Comparison of ENCODE assay signal across 15 cellular contexts in genomic region chr3:179098388-179099077, GRCh38. TPM values are rescaled to one million over a fixed set of nuclear protein-coding genes. Genes with fewer than 3 reads are reported as not detected.
DNase-seq lines count a peak whose midpoint lies in the region; ATAC-seq and TF ChIP-seq lines count a peak whose summit lies in the region.
"Had no signal": no experiment of that assay in that cellular context is flagged by ENCODE, and none has a peak within 500 bp of the region (broad histone marks: within the 10 kb centered on the region; RNA-seq: fewer than 3 reads in every experiment).

No MANE protein-coding gene starts in this region.

- no peaks in the 10 kb centered on the region for H3K36me3 ChIP-seq in endodermal cell (ENCODE audit: control insufficient read depth, insufficient read depth, low read length)
- no peaks in the 10 kb centered on the region for H3K36me3 ChIP-seq in CD8-positive, alpha-beta memory T cell (ENCODE audit: insufficient read depth, low read length)
- H3K36me3 ChIP-seq: thyroid gland had no signal

- no peak for ATAC-seq in GM21447 (IDR thresholded peaks at IDR 0.05; ENCODE audit: unreplicated experiment)
- no peak for ATAC-seq in left cardiac atrium

- no peak overlapping the region for H3K4me3 Mint-ChIP-seq in endodermal cell
- H3K4me3 Mint-ChIP-seq in activated naive CD4-positive, alpha-beta T cell treated with anti-CD3 and anti-CD28 coated beads for 36 hours = no peak overlapping the region
- H3K4me3 Mint-ChIP-seq in CD8-positive, alpha-beta memory T cell = no peak overlapping the region
- H3K4me3 Mint-ChIP-seq: activated B cell treated with CpG ODN at 0.5 μM for 24 hours, H9 had no signal

- POLR2A ChIA-PET in CD8-positive, alpha-beta memory T cell (lab: Charles Lee) = no interaction called here

- no peaks in the 10 kb centered on the region for H3K27me3 ChIP-seq in endodermal cell (ENCODE audit: control insufficient read depth, insufficient read depth, low read length, poor library complexity, severe bottlenecking)
- H3K27me3 ChIP-seq in CD8-positive, alpha-beta memory T cell (ENCODE audit: insufficient read depth, low read length, poor library complexity, severe bottlenecking) = no peaks in the 10 kb centered on the region
- H3K27me3 ChIP-seq: thyroid gland had no signal

- H3K9ac ChIP-seq in endodermal cell (ENCODE audit: extremely low read depth, low read length, poor library complexity, severe bottlenecking) = no peak overlapping the region

- no peak overlapping the region for H3K4me3 ChIP-seq in endodermal cell (ENCODE audit: low read length)
- no peak overlapping the region for H3K4me3 ChIP-seq in retinal pigment epithelial cell (ENCODE audit: low read length)
- no peak overlapping the region for H3K4me3 ChIP-seq in CD8-positive, alpha-beta memory T cell (ENCODE audit: low read length)
- H3K4me3 ChIP-seq: thyroid gland had no signal

- H3K4me1 ChIP-seq in endodermal cell (ENCODE audit: control insufficient read depth, insufficient read depth, low read length) = no peaks in the 10 kb centered on the region
- H3K4me1 ChIP-seq in CD8-positive, alpha-beta memory T cell (ENCODE audit: insufficient read depth, low read length) = no peaks in the 10 kb centered on the region
- H3K4me1 ChIP-seq: thyroid gland had no signal

- 42 to 88% methylated on average over 2 to 7 of the region's 7 CpGs for WGBS in endodermal cell (ENCODE audit: insufficient coverage in 1 of 2, insufficient read length in 1 of 2), 2 experiments

- CTCF ChIA-PET in activated naive CD4-positive, alpha-beta T cell treated with anti-CD3 and anti-CD28 coated beads for 36 hours (lab: Charles Lee) = no interaction called here
- CTCF ChIA-PET in CD8-positive, alpha-beta memory T cell (lab: Charles Lee) = interaction anchor here (0.7 kb wide), 1 partner anchor 83 kb away, joined by 3 read pairs; no protein-coding TSS in a partner anchor

- no peak overlapping the region for H3K27ac Mint-ChIP-seq in endodermal cell
- no peak overlapping the region for H3K27ac Mint-ChIP-seq in activated naive CD4-positive, alpha-beta T cell treated with anti-CD3 and anti-CD28 coated beads for 36 hours
- H3K27ac Mint-ChIP-seq in CD8-positive, alpha-beta memory T cell = no peak overlapping the region
- H3K27ac Mint-ChIP-seq: activated B cell treated with CpG ODN at 0.5 μM for 24 hours, H9 had no signal

- intact Hi-C loops in activated naive CD4-positive, alpha-beta T cell treated with anti-CD3 and anti-CD28 coated beads for 36 hours (cut with micrococcal nuclease) = no loop called here
- intact Hi-C loops in left cardiac atrium (cut with DNase I) = no loop called here

- TF ChIP-seq CTCF in endodermal cell (conservative IDR thresholded peaks at IDR 0.05) (peak; percentile 12), retinal pigment epithelial cell (conservative IDR thresholded peaks at IDR 0.05; ENCODE audit: low read depth, low read length) (peak; percentile 20)

- no peaks in the 10 kb centered on the region for H3K9me3 ChIP-seq in endodermal cell (ENCODE audit: control insufficient read depth, low read length)
- H3K9me3 ChIP-seq in CD8-positive, alpha-beta memory T cell (ENCODE audit: low read length) = no peaks in the 10 kb centered on the region
- H3K9me3 ChIP-seq: thyroid gland had no signal

- DNase-seq in ELR (ENCODE audit: low read depth) (peak; percentile 85), OCI-M1 (lab: John Stamatoyannopoulos, UW) (peak; percentile 57), endodermal cell (no peak), retinal pigment epithelial cell (ENCODE audit: low read depth) (no peak), left cardiac atrium (no peak)
- no peak for DNase-seq in activated naive CD4-positive, alpha-beta T cell treated with anti-CD3 and anti-CD28 coated beads for 36 hours
- DNase-seq in CD8-positive, alpha-beta memory T cell = no peak
- DNase-seq: activated B cell treated with CpG ODN at 0.5 μM for 24 hours; DMS79 treated with DMSO at 0.1 percent for 48 hours; dorsolateral prefrontal cortex; H9; NCI-H1105 treated with DMSO at 0.1 percent for 48 hours; stimulated activated CD4-positive, alpha-beta T cell treated with anti-CD3 and anti-CD28 coated beads, Interleukin-4, amount 100 ng/mL, for 1 hour; thyroid gland had no signal

- H3K4me1 Mint-ChIP-seq in endodermal cell = no peaks in the 10 kb centered on the region
- no peaks in the 10 kb centered on the region for H3K4me1 Mint-ChIP-seq in activated naive CD4-positive, alpha-beta T cell treated with anti-CD3 and anti-CD28 coated beads for 36 hours (ENCODE audit: low read depth)
- H3K4me1 Mint-ChIP-seq in CD8-positive, alpha-beta memory T cell = no peaks in the 10 kb centered on the region
- H3K4me1 Mint-ChIP-seq: activated B cell treated with CpG ODN at 0.5 μM for 24 hours, H9 had no signal

- no peaks in the 10 kb centered on the region for H3K36me3 Mint-ChIP-seq in endodermal cell (ENCODE audit: low read depth)
- H3K36me3 Mint-ChIP-seq in activated naive CD4-positive, alpha-beta T cell treated with anti-CD3 and anti-CD28 coated beads for 36 hours (ENCODE audit: low read depth) = no peaks in the 10 kb centered on the region
- no peaks in the 10 kb centered on the region for H3K36me3 Mint-ChIP-seq in CD8-positive, alpha-beta memory T cell

- no peaks in the 10 kb centered on the region for H3K27me3 Mint-ChIP-seq in endodermal cell (ENCODE audit: insufficient read depth)
- no peaks in the 10 kb centered on the region for H3K27me3 Mint-ChIP-seq in activated naive CD4-positive, alpha-beta T cell treated with anti-CD3 and anti-CD28 coated beads for 36 hours (ENCODE audit: low read depth)
- H3K27me3 Mint-ChIP-seq in CD8-positive, alpha-beta memory T cell = peaks cover 0 to 23% of the 10 kb centered on the region in 2 donors

- no peak overlapping the region for H3K27ac ChIP-seq in endodermal cell (ENCODE audit: low read depth, low read length)
- no peak overlapping the region for H3K27ac ChIP-seq in CD8-positive, alpha-beta memory T cell (ENCODE audit: low read depth, low read length)
- H3K27ac ChIP-seq: dorsolateral prefrontal cortex, thyroid gland had no signal

- no peaks in the 10 kb centered on the region for H3K9me3 Mint-ChIP-seq in endodermal cell
- no peaks in the 10 kb centered on the region for H3K9me3 Mint-ChIP-seq in activated naive CD4-positive, alpha-beta T cell treated with anti-CD3 and anti-CD28 coated beads for 36 hours
- H3K9me3 Mint-ChIP-seq in CD8-positive, alpha-beta memory T cell = no peaks in the 10 kb centered on the region
- H3K9me3 Mint-ChIP-seq: activated B cell treated with CpG ODN at 0.5 μM for 24 hours, H9 had no signal

RNA-seq across cellular contexts. Expression of gene ZMAT3, which starts 26.9 kb away (rescaled TPM):
- 1 to 10 TPM; 5.8 to 6.7 TPM for total RNA-seq in endodermal cell
- 18.1 TPM for polyA plus RNA-seq in endodermal cell (2013, experiment 1 of 2)
- polyA plus RNA-seq in endodermal cell (2013, experiment 2 of 2) = 17.1 TPM
- total RNA-seq in activated naive CD4-positive, alpha-beta T cell treated with anti-CD3 and anti-CD28 coated beads for 36 hours = 10 to 100 TPM; 26.9 to 28.3 TPM
- 10 to 100 TPM; 14.7 to 16.3 TPM for total RNA-seq in CD8-positive, alpha-beta memory T cell
- polyA plus RNA-seq in CD8-positive, alpha-beta memory T cell = 10.7 TPM
- total RNA-seq in left cardiac atrium = 10 to 100 TPM; 13.9 to 17.1 TPM

RNA-seq across cellular contexts. Expression of gene PIK3CA, which starts 49.6 kb away (rescaled TPM):
- total RNA-seq in endodermal cell (10 to 100 TPM; 21.1 to 22.2 TPM), left cardiac atrium (10 to 100 TPM; 22.0 to 23.1 TPM)
- polyA plus RNA-seq in endodermal cell (2013, experiment 1 of 2) = 14.5 TPM
- 15.3 TPM for polyA plus RNA-seq in endodermal cell (2013, experiment 2 of 2)
- 10 to 100 TPM; 15.8 to 15.9 TPM for total RNA-seq in activated naive CD4-positive, alpha-beta T cell treated with anti-CD3 and anti-CD28 coated beads for 36 hours
- total RNA-seq in CD8-positive, alpha-beta memory T cell = 10 to 100 TPM; 18.8 to 19.5 TPM
- 18.3 TPM for polyA plus RNA-seq in CD8-positive, alpha-beta memory T cell

Comparison
In these comparisons a context has a peak if more than half of its experiments do, and no peak if none do; other contexts are left out.
1. DNase-seq: peak in ELR (single experiment) and OCI-M1 (single experiment); none in endodermal cell (single experiment), retinal pigment epithelial cell (single experiment), activated naive CD4-positive, alpha-beta T cell treated with anti-CD3 and anti-CD28 coated beads for 36 hours (single experiment), CD8-positive, alpha-beta memory T cell (0 of 5) and left cardiac atrium (single experiment).